Comparison of ENCODE assay signal across 1 cellular context in the genomic region with DNA sequence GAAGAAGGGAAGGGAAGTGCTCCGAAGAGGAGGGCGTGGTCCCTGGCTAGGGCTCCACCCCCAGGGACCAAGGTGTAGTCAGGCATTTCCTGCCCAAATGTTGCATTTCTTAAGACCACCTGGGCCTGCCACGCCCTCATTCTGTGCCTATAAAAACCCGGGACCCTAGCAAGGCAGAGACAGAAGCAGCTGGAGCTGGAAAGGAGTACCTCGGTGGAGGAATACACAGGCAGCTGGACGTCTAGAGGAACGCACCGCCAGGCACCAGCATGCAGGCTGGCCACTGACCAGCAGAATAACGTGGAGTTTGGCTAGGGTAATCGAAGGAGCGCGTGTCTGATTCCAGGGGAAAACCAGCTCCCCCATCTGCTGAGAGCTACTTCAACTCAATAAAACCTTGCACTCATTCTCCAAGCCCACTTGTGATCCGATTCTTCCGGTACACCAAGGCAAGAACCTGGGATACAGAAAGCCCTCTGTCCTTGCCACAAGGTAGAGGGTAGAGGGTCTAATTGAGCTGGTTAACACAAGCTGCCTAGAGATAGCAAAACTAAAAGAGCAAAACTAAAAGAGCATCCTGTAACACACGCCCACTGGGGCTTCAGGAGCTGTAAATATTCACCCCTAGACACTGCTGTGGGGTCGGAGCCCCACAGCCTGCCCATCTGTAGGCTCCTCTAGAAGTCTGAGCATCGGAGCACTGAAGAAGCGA.
TF ChIP-seq lines count a peak whose summit lies in the region.

No MANE protein-coding gene starts in this region.

TF ChIP-seq in HepG2, 621 proteins besides CTCF, POLR2A, EP300 and RAD21 (continued from another document and continues in another):
- TF ChIP-seq, protein P1, sequence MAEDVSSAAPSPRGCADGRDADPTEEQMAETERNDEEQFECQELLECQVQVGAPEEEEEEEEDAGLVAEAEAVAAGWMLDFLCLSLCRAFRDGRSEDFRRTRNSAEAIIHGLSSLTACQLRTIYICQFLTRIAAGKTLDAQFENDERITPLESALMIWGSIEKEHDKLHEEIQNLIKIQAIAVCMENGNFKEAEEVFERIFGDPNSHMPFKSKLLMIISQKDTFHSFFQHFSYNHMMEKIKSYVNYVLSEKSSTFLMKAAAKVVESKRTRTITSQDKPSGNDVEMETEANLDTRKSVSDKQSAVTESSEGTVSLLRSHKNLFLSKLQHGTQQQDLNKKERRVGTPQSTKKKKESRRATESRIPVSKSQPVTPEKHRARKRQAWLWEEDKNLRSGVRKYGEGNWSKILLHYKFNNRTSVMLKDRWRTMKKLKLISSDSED (CRISPR knock-in tag; IDR thresholded peaks at IDR 0.05), result no peak
- no peak for TF ChIP-seq REXO4 (CRISPR knock-in tag; IDR thresholded peaks at IDR 0.05; ENCODE audit: borderline replicate concordance)
- TF ChIP-seq, protein P2, sequence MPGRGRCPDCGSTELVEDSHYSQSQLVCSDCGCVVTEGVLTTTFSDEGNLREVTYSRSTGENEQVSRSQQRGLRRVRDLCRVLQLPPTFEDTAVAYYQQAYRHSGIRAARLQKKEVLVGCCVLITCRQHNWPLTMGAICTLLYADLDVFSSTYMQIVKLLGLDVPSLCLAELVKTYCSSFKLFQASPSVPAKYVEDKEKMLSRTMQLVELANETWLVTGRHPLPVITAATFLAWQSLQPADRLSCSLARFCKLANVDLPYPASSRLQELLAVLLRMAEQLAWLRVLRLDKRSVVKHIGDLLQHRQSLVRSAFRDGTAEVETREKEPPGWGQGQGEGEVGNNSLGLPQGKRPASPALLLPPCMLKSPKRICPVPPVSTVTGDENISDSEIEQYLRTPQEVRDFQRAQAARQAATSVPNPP (CRISPR knock-in tag; IDR thresholded peaks at IDR 0.05), result peak; percentile 56; the same call in 1 of the 2 replicates
- TF ChIP-seq ZBTB3 (CRISPR knock-in tag; IDR thresholded peaks at IDR 0.05; ENCODE audit: borderline replicate concordance, low read depth), result no peak
- no peak for TF ChIP-seq SSRP1 (CRISPR knock-in tag; IDR thresholded peaks at IDR 0.05)
- TF ChIP-seq, protein P3, sequence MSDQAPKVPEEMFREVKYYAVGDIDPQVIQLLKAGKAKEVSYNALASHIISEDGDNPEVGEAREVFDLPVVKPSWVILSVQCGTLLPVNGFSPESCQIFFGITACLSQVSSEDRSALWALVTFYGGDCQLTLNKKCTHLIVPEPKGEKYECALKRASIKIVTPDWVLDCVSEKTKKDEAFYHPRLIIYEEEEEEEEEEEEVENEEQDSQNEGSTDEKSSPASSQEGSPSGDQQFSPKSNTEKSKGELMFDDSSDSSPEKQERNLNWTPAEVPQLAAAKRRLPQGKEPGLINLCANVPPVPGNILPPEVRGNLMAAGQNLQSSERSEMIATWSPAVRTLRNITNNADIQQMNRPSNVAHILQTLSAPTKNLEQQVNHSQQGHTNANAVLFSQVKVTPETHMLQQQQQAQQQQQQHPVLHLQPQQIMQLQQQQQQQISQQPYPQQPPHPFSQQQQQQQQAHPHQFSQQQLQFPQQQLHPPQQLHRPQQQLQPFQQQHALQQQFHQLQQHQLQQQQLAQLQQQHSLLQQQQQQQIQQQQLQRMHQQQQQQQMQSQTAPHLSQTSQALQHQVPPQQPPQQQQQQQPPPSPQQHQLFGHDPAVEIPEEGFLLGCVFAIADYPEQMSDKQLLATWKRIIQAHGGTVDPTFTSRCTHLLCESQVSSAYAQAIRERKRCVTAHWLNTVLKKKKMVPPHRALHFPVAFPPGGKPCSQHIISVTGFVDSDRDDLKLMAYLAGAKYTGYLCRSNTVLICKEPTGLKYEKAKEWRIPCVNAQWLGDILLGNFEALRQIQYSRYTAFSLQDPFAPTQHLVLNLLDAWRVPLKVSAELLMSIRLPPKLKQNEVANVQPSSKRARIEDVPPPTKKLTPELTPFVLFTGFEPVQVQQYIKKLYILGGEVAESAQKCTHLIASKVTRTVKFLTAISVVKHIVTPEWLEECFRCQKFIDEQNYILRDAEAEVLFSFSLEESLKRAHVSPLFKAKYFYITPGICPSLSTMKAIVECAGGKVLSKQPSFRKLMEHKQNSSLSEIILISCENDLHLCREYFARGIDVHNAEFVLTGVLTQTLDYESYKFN (CRISPR knock-in tag; conservative IDR thresholded peaks at IDR 0.05), result no peak
- peak; percentile 94 for TF ChIP-seq SMAD9 (CRISPR knock-in tag; IDR thresholded peaks at IDR 0.05)
- TF ChIP-seq, protein P4, sequence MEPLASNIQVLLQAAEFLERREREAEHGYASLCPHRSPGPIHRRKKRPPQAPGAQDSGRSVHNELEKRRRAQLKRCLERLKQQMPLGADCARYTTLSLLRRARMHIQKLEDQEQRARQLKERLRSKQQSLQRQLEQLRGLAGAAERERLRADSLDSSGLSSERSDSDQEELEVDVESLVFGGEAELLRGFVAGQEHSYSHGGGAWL (CRISPR knock-in tag; IDR thresholded peaks at IDR 0.05), result peak; percentile 40; the same call in 1 of the 2 replicates
- no peak for TF ChIP-seq HES4 (CRISPR knock-in tag; IDR thresholded peaks at IDR 0.05; ENCODE audit: borderline replicate concordance)
- TF ChIP-seq ISL2 (CRISPR knock-in tag; IDR thresholded peaks at IDR 0.05), result 0 out of 2 replicates have a peak, but pooled peaks have one; percentile 5
- 0 out of 2 replicates have a peak, but pooled peaks have one; percentile 1 for TF ChIP-seq STAG1 (CRISPR knock-in tag; IDR thresholded peaks at IDR 0.05)
- TF ChIP-seq, protein P5, sequence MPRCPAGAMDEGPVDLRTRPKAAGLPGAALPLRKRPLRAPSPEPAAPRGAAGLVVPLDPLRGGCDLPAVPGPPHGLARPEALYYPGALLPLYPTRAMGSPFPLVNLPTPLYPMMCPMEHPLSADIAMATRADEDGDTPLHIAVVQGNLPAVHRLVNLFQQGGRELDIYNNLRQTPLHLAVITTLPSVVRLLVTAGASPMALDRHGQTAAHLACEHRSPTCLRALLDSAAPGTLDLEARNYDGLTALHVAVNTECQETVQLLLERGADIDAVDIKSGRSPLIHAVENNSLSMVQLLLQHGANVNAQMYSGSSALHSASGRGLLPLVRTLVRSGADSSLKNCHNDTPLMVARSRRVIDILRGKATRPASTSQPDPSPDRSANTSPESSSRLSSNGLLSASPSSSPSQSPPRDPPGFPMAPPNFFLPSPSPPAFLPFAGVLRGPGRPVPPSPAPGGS (CRISPR knock-in tag; IDR thresholded peaks at IDR 0.05), result peak; percentile 94
- peak; percentile 63 for TF ChIP-seq ELF1 (CRISPR knock-in tag; IDR thresholded peaks at IDR 0.05)
- no peak for TF ChIP-seq ARNT (IDR thresholded peaks at IDR 0.05)
- TF ChIP-seq ZNF205 (CRISPR knock-in tag; IDR thresholded peaks at IDR 0.05), result peak; percentile 46; the same call in 1 of the 2 replicates
- TF ChIP-seq, protein P6, sequence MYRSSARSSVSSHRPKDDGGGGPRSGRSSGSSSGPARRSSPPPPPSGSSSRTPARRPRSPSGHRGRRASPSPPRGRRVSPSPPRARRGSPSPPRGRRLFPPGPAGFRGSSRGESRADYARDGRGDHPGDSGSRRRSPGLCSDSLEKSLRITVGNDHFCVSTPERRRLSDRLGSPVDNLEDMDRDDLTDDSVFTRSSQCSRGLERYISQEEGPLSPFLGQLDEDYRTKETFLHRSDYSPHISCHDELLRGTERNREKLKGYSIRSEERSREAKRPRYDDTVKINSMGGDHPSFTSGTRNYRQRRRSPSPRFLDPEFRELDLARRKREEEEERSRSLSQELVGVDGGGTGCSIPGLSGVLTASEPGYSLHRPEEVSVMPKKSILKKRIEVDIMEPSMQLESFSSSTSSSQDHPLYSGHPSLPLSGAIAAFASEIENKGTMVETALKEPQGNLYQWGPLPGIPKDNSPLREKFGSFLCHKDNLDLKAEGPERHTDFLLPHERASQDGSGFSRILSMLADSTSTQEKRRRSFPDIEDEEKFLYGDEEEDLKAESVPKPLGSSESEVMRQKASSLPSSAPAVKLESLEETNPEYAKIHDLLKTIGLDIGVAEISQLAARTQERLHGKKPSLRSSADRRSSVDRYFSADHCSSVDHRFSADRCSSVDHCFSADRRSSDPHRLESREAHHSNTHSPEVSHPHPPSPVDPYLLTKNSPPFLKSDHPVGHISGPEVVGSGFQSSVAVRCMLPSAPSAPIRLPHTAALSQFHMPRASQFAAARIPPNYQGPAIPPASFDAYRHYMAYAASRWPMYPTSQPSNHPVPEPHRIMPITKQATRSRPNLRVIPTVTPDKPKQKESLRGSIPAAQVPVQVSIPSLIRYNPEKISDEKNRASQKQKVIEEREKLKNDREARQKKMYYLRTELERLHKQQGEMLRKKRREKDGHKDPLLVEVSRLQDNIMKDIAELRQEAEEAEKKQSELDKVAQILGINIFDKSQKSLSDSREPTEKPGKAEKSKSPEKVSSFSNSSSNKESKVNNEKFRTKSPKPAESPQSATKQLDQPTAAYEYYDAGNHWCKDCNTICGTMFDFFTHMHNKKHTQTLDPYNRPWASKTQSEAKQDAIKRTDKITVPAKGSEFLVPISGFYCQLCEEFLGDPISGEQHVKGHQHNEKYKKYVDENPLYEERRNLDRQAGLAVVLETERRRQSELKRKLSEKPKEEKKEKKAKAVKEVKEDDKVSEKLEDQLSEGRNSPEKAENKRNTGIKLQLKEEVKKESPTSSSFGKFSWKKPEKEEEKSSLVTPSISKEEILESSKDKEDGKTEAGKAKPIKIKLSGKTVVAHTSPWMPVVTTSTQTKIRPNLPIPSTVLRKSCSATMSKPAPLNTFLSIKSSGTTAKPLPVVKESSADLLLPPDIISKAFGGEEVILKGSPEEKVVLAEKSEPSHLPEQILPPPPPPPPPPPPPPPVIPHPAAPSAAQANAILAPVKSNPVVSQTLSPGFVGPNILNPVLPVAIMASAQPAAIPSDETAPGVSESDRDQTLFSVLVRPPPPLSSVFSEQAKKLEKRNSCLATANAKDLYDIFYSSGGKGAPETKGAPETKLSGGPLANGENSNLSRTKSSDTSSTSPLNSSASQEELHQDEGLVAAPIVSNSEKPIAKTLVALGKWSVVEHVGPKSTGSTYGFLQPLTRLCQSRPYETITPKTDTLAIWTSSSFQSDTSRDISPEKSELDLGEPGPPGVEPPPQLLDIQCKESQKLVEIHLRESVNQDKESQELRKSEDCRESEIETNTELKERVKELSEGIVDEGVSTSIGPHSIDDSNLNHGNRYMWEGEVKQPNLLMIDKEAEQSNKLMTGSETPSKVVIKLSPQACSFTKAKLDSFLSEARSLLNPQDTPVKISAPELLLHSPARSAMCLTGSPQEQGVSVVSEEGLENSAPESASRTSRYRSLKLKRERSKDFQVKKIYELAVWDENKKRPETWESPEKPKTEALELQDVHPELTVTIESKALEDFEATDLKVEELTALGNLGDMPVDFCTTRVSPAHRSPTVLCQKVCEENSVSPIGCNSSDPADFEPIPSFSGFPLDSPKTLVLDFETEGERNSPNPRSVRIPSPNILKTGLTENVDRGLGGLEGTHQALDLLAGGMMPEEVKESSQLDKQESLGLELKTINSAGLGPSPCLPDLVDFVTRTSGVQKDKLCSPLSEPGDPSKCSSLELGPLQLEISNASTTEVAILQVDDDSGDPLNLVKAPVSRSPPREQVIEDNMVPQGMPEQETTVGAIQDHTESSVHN (CRISPR knock-in tag; IDR thresholded peaks at IDR 0.05), result no peak
- TF ChIP-seq, protein P7, sequence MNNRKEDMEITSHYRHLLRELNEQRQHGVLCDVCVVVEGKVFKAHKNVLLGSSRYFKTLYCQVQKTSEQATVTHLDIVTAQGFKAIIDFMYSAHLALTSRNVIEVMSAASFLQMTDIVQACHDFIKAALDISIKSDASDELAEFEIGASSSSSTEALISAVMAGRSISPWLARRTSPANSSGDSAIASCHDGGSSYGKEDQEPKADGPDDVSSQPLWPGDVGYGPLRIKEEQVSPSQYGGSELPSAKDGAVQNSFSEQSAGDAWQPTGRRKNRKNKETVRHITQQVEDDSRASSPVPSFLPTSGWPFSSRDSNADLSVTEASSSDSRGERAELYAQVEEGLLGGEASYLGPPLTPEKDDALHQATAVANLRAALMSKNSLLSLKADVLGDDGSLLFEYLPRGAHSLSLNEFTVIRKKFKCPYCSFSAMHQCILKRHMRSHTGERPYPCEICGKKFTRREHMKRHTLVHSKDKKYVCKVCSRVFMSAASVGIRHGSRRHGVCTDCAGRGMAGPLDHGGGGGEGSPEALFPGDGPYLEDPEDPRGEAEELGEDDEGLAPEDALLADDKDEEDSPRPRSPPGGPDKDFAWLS (CRISPR knock-in tag; IDR thresholded peaks at IDR 0.05; ENCODE audit: borderline replicate concordance), result no peak
- no peak for TF ChIP-seq EHMT2 (IDR thresholded peaks at IDR 0.05; ENCODE audit: borderline replicate concordance, low read depth, low read length)
- TF ChIP-seq ZKSCAN8 (CRISPR knock-in tag; IDR thresholded peaks at IDR 0.05; ENCODE audit: borderline replicate concordance), result no peak
- TF ChIP-seq, protein P8, sequence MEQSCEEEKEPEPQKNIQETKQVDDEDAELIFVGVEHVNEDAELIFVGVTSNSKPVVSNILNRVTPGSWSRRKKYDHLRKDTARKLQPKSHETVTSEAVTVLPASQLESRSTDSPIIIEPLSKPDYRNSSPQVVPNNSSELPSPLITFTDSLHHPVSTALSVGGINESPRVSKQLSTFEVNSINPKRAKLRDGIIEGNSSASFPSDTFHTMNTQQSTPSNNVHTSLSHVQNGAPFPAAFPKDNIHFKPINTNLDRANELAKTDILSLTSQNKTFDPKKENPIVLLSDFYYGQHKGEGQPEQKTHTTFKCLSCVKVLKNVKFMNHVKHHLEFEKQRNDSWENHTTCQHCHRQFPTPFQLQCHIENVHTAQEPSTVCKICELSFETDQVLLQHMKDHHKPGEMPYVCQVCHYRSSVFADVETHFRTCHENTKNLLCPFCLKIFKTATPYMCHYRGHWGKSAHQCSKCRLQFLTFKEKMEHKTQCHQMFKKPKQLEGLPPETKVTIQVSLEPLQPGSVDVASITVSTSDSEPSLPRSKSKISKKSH (CRISPR knock-in tag; IDR thresholded peaks at IDR 0.05; ENCODE audit: borderline replicate concordance), result peak; percentile 94
- no peak; the same call in none of the 2 replicates for TF ChIP-seq ZBTB21 (CRISPR knock-in tag; IDR thresholded peaks at IDR 0.05)
- no peak; the same call in 1 of the 2 replicates for TF ChIP-seq AHR (CRISPR knock-in tag; IDR thresholded peaks at IDR 0.05)
- no peak for TF ChIP-seq ZNF17 (CRISPR knock-in tag; IDR thresholded peaks at IDR 0.05)
- TF ChIP-seq ZNF660 (CRISPR knock-in tag; IDR thresholded peaks at IDR 0.05; ENCODE audit: borderline replicate concordance, low read depth), result no peak
- peak; percentile 83 for TF ChIP-seq ZBTB38 (CRISPR knock-in tag; IDR thresholded peaks at IDR 0.05)
- 0 out of 2 replicates have a peak, but pooled peaks have one; percentile 50 for TF ChIP-seq ELF3 (CRISPR knock-in tag; IDR thresholded peaks at IDR 0.05)
- TF ChIP-seq, protein P9, sequence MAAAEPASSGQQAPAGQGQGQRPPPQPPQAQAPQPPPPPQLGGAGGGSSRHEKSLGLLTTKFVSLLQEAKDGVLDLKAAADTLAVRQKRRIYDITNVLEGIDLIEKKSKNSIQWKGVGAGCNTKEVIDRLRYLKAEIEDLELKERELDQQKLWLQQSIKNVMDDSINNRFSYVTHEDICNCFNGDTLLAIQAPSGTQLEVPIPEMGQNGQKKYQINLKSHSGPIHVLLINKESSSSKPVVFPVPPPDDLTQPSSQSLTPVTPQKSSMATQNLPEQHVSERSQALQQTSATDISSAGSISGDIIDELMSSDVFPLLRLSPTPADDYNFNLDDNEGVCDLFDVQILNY (CRISPR knock-in tag; conservative IDR thresholded peaks at IDR 0.05), result no peak
- no peak for TF ChIP-seq HOXA9 (CRISPR knock-in tag; IDR thresholded peaks at IDR 0.05; ENCODE audit: borderline replicate concordance)
- no peak; the same call in 1 of the 2 replicates for TF ChIP-seq ZSCAN21 (CRISPR knock-in tag; IDR thresholded peaks at IDR 0.05; ENCODE audit: borderline replicate concordance)
- TF ChIP-seq ZC3H4 (CRISPR knock-in tag; IDR thresholded peaks at IDR 0.05; ENCODE audit: borderline replicate concordance), result no peak
- no peak for TF ChIP-seq TAF15 (IDR thresholded peaks at IDR 0.05; ENCODE audit: low read depth, low read length, poor library complexity, severe bottlenecking)
- no peak for TF ChIP-seq CHD4 (IDR thresholded peaks at IDR 0.05; ENCODE audit: borderline replicate concordance, low read length)
- TF ChIP-seq ZFAT (CRISPR knock-in tag; conservative IDR thresholded peaks at IDR 0.05), result no peak
- TF ChIP-seq ZFP41 (CRISPR knock-in tag; IDR thresholded peaks at IDR 0.05; ENCODE audit: borderline replicate concordance), result no peak
- 0 out of 2 replicates have a peak, but pooled peaks have one; percentile 29 for TF ChIP-seq HOXD1 (CRISPR knock-in tag; IDR thresholded peaks at IDR 0.05)
- TF ChIP-seq ATF1 (CRISPR knock-in tag; IDR thresholded peaks at IDR 0.05), result no peak
- no peak for TF ChIP-seq MAFG (CRISPR knock-in tag; IDR thresholded peaks at IDR 0.05)
